ENCODE assay signal across 29 cellular contexts in genomic region chr7:131786204-131786603, GRCh38.
"Had no signal": no experiment of that assay in that cellular context is flagged by ENCODE, and none has a peak within 500 bp of the region (broad histone marks: within the 10 kb centered on the region; RNA-seq: fewer than 3 reads in every experiment).

No MANE protein-coding gene starts in this region.

- H3K4me1 ChIP-seq: gastrocnemius medialis, left ventricle myocardium inferior, testis, transverse colon had no signal

- FAIRE-seq: astrocyte, islet of Langerhans, TTC549 had no signal

- H3K36me3 ChIP-seq: brain microvascular endothelial cell, gastrocnemius medialis, left ventricle myocardium inferior, neutrophil, transverse colon had no signal

- ATAC-seq: activated CD8-positive, alpha-beta T cell treated with anti-CD3 and anti-CD28 coated beads for 36 hours; activated T-cell treated with anti-CD3 and anti-CD28 coated beads, Interleukin-2, amount 50 U/mL, for 4 hours; activated T-helper 17 cell treated with anti-CD3 and anti-CD28 coated beads, Interleukin-2, amount 50 U/mL, for 72 hours; effector memory CD8-positive, alpha-beta T cell; gastrocnemius medialis; sciatic nerve; stimulated activated naive CD8-positive, alpha-beta T cell treated with anti-CD3 and anti-CD28 coated beads, Interleukin-15, Interleukin-2, amounts not matched to agents 100 U/mL and 50 U/mL, for 24 hours had no signal

- H3K27me3 ChIP-seq: brain microvascular endothelial cell, neutrophil, testis, transverse colon had no signal

- H3K9me3 ChIP-seq: gastrocnemius medialis, left ventricle myocardium inferior, neutrophil, testis, transverse colon had no signal

- H3K4me3 ChIP-seq: gastrocnemius medialis, left ventricle myocardium inferior, skin epidermis, testis, transverse colon had no signal

- DNase-seq: activated CD4-positive, alpha-beta T cell treated with anti-CD3 and anti-CD28 coated beads for 1 hour; activated CD4-positive, alpha-beta T cell treated with anti-CD3 and anti-CD28 coated beads, Interleukin-2, amount 50 U/mL, for 1 hour; activated CD8-positive, alpha-beta T cell treated with anti-CD3 and anti-CD28 coated beads for 36 hours; activated gamma-delta T cell treated with Interleukin-2 at 50 U/mL for 16 hours; activated naive CD4-positive, alpha-beta T cell treated with anti-CD3 and anti-CD28 coated beads, Interleukin-2, amount 50 U/mL, for 16 hours; activated T-cell treated with anti-CD3 and anti-CD28 coated beads, Interleukin-2, amount 50 U/mL, for 4 hours; amniotic stem cell; brain microvascular endothelial cell; cortex of kidney; effector memory CD8-positive, alpha-beta T cell; erythroblast; gastrocnemius medialis; glutamatergic neuron; left ventricle myocardium inferior; mammary epithelial cell; retina; stimulated activated CD4-positive, alpha-beta T cell treated with anti-CD3 and anti-CD28 coated beads, Interleukin-12 subunit alpha, Interleukin-12 subunit beta, amount 100 ng/mL, for 4 hours; stimulated activated CD4-positive, alpha-beta T cell treated with anti-CD3 and anti-CD28 coated beads, Interleukin-4, amount 100 ng/mL, for 1 hour; stimulated activated naive CD8-positive, alpha-beta T cell treated with anti-CD3 and anti-CD28 coated beads, Interleukin-15, Interleukin-2, amounts not matched to agents 100 U/mL and 50 U/mL, for 24 hours; T-helper 9 cell; testis; transverse colon had no signal

- H3K27ac ChIP-seq: brain microvascular endothelial cell, gastrocnemius medialis, left ventricle myocardium inferior, neutrophil, skin epidermis, testis, transverse colon had no signal
